In genomic region chr2:111169268-111169667, GRCh38 we compare ENCODE assay signal across 14 cellular contexts. TPM values are rescaled to one million over a fixed set of nuclear protein-coding genes. Genes with fewer than 3 reads are reported as not detected.
DNase-seq lines count a peak whose midpoint lies in the region; ATAC-seq, FAIRE-seq and TF ChIP-seq lines count a peak whose summit lies in the region.
"Had no signal": no experiment of that assay in that cellular context is flagged by ENCODE, and none has a peak within 500 bp of the region (broad histone marks: within the 10 kb centered on the region; RNA-seq: fewer than 3 reads in every experiment).

No MANE protein-coding gene starts in this region.

- no peak for TF ChIP-seq POLR2A in GM12891 (IDR thresholded peaks at IDR 0.05; ENCODE audit: low read depth, low read length)

- H3K27ac ChIP-seq in brain microvascular endothelial cell = no peak overlapping the region
- H3K27ac ChIP-seq: C4-2B, pancreas had no signal

- in situ Hi-C loops in brain microvascular endothelial cell (cut with HindIII; ENCODE audit: low pct_ligation_motif_present, low sequenced_read_pairs) = no loop called here

- intact Hi-C loops in activated CD4-positive, alpha-beta T cell treated with anti-CD3 and anti-CD28 coated beads, Interleukin-2, amount 10 ng/mL, durations not matched to agents 24 days and 14 days (cut with micrococcal nuclease) = loop anchor here (2.0 to 5.0 kb wide), 3 partner anchors 40 to 68 kb away; partner anchors contain the start of gene BCL2L11

- ATAC-seq in activated naive CD8-positive, alpha-beta T cell treated with anti-CD3 and anti-CD28 coated beads, Interleukin-2, amount 50 U/mL, for 24 hours = peak; percentile 34
- no peak for ATAC-seq in HG03432 (IDR thresholded peaks at IDR 0.05; ENCODE audit: unreplicated experiment)

- TF ChIP-seq CTCF in osteocyte (IDR thresholded peaks at IDR 0.05) (no peak), brain microvascular endothelial cell (IDR thresholded peaks at IDR 0.05; ENCODE audit: low read depth, low read length, missing control alignments) (no peak)

- H3K27me3 Mint-ChIP-seq in activated CD4-positive, alpha-beta T cell treated with anti-CD3 and anti-CD28 coated beads, Interleukin-2, amount 10 ng/mL, durations not matched to agents 24 days and 14 days = peaks cover 17% of the 10 kb centered on the region
- peaks cover 10% of the 10 kb centered on the region for H3K27me3 Mint-ChIP-seq in activated naive CD8-positive, alpha-beta T cell treated with anti-CD3 and anti-CD28 coated beads, Interleukin-2, amount 50 U/mL, for 24 hours
- H3K27me3 Mint-ChIP-seq in osteocyte (ENCODE audit: unreplicated experiment) = no peaks in the 10 kb centered on the region

- H3K27ac Mint-ChIP-seq in activated CD4-positive, alpha-beta T cell treated with anti-CD3 and anti-CD28 coated beads, Interleukin-2, amount 10 ng/mL, durations not matched to agents 24 days and 14 days = peak overlapping the region; percentile 70
- peak overlapping the region; percentile 20 for H3K27ac Mint-ChIP-seq in activated naive CD8-positive, alpha-beta T cell treated with anti-CD3 and anti-CD28 coated beads, Interleukin-2, amount 50 U/mL, for 24 hours
- no peak overlapping the region for H3K27ac Mint-ChIP-seq in osteocyte (ENCODE audit: unreplicated experiment)

- H3K27me3 ChIP-seq in brain microvascular endothelial cell (replicated peaks) = no peaks in the 10 kb centered on the region
- H3K27me3 ChIP-seq: pancreas had no signal

- H3K36me3 Mint-ChIP-seq in activated CD4-positive, alpha-beta T cell treated with anti-CD3 and anti-CD28 coated beads, Interleukin-2, amount 10 ng/mL, durations not matched to agents 24 days and 14 days (ENCODE audit: low read depth) = peaks cover 36% of the 10 kb centered on the region
- peaks cover 18% of the 10 kb centered on the region for H3K36me3 Mint-ChIP-seq in activated naive CD8-positive, alpha-beta T cell treated with anti-CD3 and anti-CD28 coated beads, Interleukin-2, amount 50 U/mL, for 24 hours (ENCODE audit: low read depth)
- H3K36me3 Mint-ChIP-seq in osteocyte (ENCODE audit: unreplicated experiment) = peaks cover 18% of the 10 kb centered on the region

- peaks cover 36% of the 10 kb centered on the region for H3K4me1 Mint-ChIP-seq in activated CD4-positive, alpha-beta T cell treated with anti-CD3 and anti-CD28 coated beads, Interleukin-2, amount 10 ng/mL, durations not matched to agents 24 days and 14 days
- H3K4me1 Mint-ChIP-seq in activated naive CD8-positive, alpha-beta T cell treated with anti-CD3 and anti-CD28 coated beads, Interleukin-2, amount 50 U/mL, for 24 hours = peaks cover 27% of the 10 kb centered on the region
- H3K4me1 Mint-ChIP-seq in osteocyte (ENCODE audit: unreplicated experiment) = peaks cover 22% of the 10 kb centered on the region

- no peak overlapping the region for H3K4me3 ChIP-seq in brain microvascular endothelial cell (ENCODE audit: low read depth, low read length)
- H3K4me3 ChIP-seq: pancreas had no signal

- DNase-seq in activated CD4-positive, alpha-beta T cell treated with anti-CD3 and anti-CD28 coated beads, Interleukin-2, amount 10 ng/mL, durations not matched to agents 24 days and 14 days = no peak
- no peak for DNase-seq in activated CD4-positive, alpha-beta T cell treated with anti-CD3 and anti-CD28 coated beads for 4 hours
- no peak for DNase-seq in GM12891 (ENCODE audit: insufficient read length, low spot score)
- no peak for DNase-seq in activated naive CD8-positive, alpha-beta T cell treated with anti-CD3 and anti-CD28 coated beads, Interleukin-2, amount 50 U/mL, for 24 hours
- DNase-seq in osteocyte (ENCODE audit: extremely low spot score, unreplicated experiment) = peak; percentile 42
- no peak for DNase-seq in brain microvascular endothelial cell
- no peak for DNase-seq in NCI-H510A (lab: John Stamatoyannopoulos, UW)
- DNase-seq: DMS153, NCI-H2029, NCI-H446 had no signal

- no peaks in the 10 kb centered on the region for H3K9me3 Mint-ChIP-seq in activated CD4-positive, alpha-beta T cell treated with anti-CD3 and anti-CD28 coated beads, Interleukin-2, amount 10 ng/mL, durations not matched to agents 24 days and 14 days
- no peaks in the 10 kb centered on the region for H3K9me3 Mint-ChIP-seq in activated naive CD8-positive, alpha-beta T cell treated with anti-CD3 and anti-CD28 coated beads, Interleukin-2, amount 50 U/mL, for 24 hours
- H3K9me3 Mint-ChIP-seq in osteocyte (ENCODE audit: unreplicated experiment) = no peaks in the 10 kb centered on the region

- no peaks in the 10 kb centered on the region for H3K36me3 ChIP-seq in brain microvascular endothelial cell (replicated peaks)

- H3K4me3 Mint-ChIP-seq in activated CD4-positive, alpha-beta T cell treated with anti-CD3 and anti-CD28 coated beads, Interleukin-2, amount 10 ng/mL, durations not matched to agents 24 days and 14 days = no peak overlapping the region
- H3K4me3 Mint-ChIP-seq in activated naive CD8-positive, alpha-beta T cell treated with anti-CD3 and anti-CD28 coated beads, Interleukin-2, amount 50 U/mL, for 24 hours = no peak overlapping the region
- H3K4me3 Mint-ChIP-seq in osteocyte (ENCODE audit: unreplicated experiment) = no peak overlapping the region

- FAIRE-seq in GM12891 (lab: Jason Lieb, UNC) = peak; percentile 50
- FAIRE-seq: colon, pancreas had no signal

TF ChIP-seq in GM12891, 5 proteins besides CTCF, POLR2A, EP300 and RAD21:
- TF ChIP-seq SPI1 (IDR thresholded peaks at IDR 0.05; ENCODE audit: low read depth, low read length) = no peak
- no peak for TF ChIP-seq TAF1 (IDR thresholded peaks at IDR 0.05; ENCODE audit: low read depth, low read length)
- no peak for TF ChIP-seq PAX5 (IDR thresholded peaks at IDR 0.05; ENCODE audit: insufficient read depth, low read length, severe bottlenecking)
- no peak for TF ChIP-seq POU2F2 (IDR thresholded peaks at IDR 0.05; ENCODE audit: low read depth, low read length)
- no peak for TF ChIP-seq POLR2AphosphoS5 (IDR thresholded peaks at IDR 0.05; ENCODE audit: low read depth, low read length)
TF ChIP-seq in GM12891: peak in this region for 0.

RNA-seq across cellular contexts. Expression of gene BCL2L11, which starts 48.6 kb away (rescaled TPM):
- 193 and 219 TPM in 2 replicates for total RNA-seq in activated CD4-positive, alpha-beta T cell treated with anti-CD3 and anti-CD28 coated beads, Interleukin-2, amount 10 ng/mL, durations not matched to agents 24 days and 14 days
- 0.98 TPM for polyA plus RNA-seq in GM12891 (2012; ENCODE audit: low read depth, missing spikeins)
- total RNA-seq in osteocyte = 38.9 and 40.4 TPM in 2 replicates
